ENCODE assay signal across 7 cellular contexts in genomic region chr1:74767490-74767889, GRCh38. TPM values are rescaled to one million over a fixed set of nuclear protein-coding genes. Genes with fewer than 3 reads are reported as not detected.
A peak's percentile ranks its signal among the peaks of the same experiment; 100 is the strongest.
DNase-seq lines count a peak whose midpoint lies in the region; ATAC-seq and TF ChIP-seq lines count a peak whose summit lies in the region.

No MANE protein-coding gene starts in this region.

- ATAC-seq in GM18502 (IDR thresholded peaks at IDR 0.05; ENCODE audit: poor library complexity, unreplicated experiment) (peak; percentile 59), HG03103 (IDR thresholded peaks at IDR 0.05; ENCODE audit: low read depth, unreplicated experiment) (peak; percentile 46), HG02973 (IDR thresholded peaks at IDR 0.05; ENCODE audit: unreplicated experiment) (no peak)

- TF ChIP-seq CTCF in VCaP (conservative IDR thresholded peaks at IDR 0.05): peak; percentile 30; the same call in 1 of the 2 replicates

- DNase-seq in myocyte (ENCODE audit: low read depth) (peak; percentile 9), posterior vena cava (ENCODE audit: low spot score) (no peak), NCI-H1930 (lab: John Stamatoyannopoulos, UW) (no peak)

- intact Hi-C loops in posterior vena cava (cut with DNase I): no loop called here

- H3K27ac ChIP-seq in VCaP: no peak overlapping the region

RNA-seq across cellular contexts. Expression of gene TYW3, which starts 34.5 kb away (rescaled TPM):
- total RNA-seq in myocyte: 13.3 and 18.5 TPM in 2 replicates
- 10.1 TPM for polyA plus RNA-seq in myocyte (2012)
- total RNA-seq in posterior vena cava: 10 to 100 TPM; 19.0 to 20.9 TPM

RNA-seq across cellular contexts. Expression of gene CRYZ, which starts 34.6 kb away (rescaled TPM):
- 44.3 and 46.0 TPM in 2 replicates for total RNA-seq in myocyte
- polyA plus RNA-seq in myocyte (2012): 20.8 TPM
- 10 to 100 TPM; 34.7 to 44.6 TPM for total RNA-seq in posterior vena cava
